ENCODE assay signal across 34 cellular contexts in the genomic region with DNA sequence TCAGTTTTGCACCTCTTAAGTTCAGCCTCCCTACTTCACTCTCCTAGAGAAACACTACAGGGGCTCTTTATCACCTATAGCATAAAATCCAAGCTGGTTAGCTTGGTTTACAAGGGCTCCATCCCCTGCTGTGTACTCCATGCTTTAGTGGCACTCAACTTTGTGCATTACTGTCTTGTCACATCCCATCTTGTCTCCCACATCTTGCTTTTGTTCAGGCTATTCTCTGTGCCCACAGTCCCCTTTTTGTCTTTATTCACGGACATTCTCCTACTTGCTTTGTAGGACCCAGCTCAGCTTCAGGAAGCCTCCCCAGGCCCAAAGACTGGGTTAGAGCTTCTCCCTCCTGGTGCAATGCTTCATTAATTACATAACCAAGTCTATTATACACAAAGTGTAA.
"Had no signal": no experiment of that assay in that cellular context is flagged by ENCODE, and none has a peak within 500 bp of the region (broad histone marks: within the 10 kb centered on the region; RNA-seq: fewer than 3 reads in every experiment).

No MANE protein-coding gene starts in this region.

- H3K27ac Mint-ChIP-seq: activated B cell treated with CpG ODN at 0.5 μM for 24 hours; activated CD8-positive, alpha-beta T cell treated with anti-CD3 and anti-CD28 coated beads for 36 hours; activated naive CD8-positive, alpha-beta T cell; activated T-helper 17 cell treated with anti-CD3 and anti-CD28 coated beads, Interleukin-2, amount 50 U/mL, for 72 hours; dendritic cell treated with granulocyte-macrophage colony-stimulating factor and Interleukin-4, amounts not matched to agents 40 ng/mL and 50 ng/mL, for 4 days; endodermal cell; T-helper 17 cell; T-helper 2 cell treated with Interferon-gamma antibody and Interleukin-4, amounts not matched to agents 5 μg/mL and 100 μg/mL, for 36 hours had no signal

- H3K9me3 Mint-ChIP-seq: activated B cell treated with CpG ODN at 0.5 μM for 24 hours; activated CD8-positive, alpha-beta T cell treated with anti-CD3 and anti-CD28 coated beads for 36 hours; activated T-cell treated with anti-CD3 and anti-CD28 coated beads, Interleukin-2, amount 50 U/mL, for 4 hours; activated T-helper 17 cell treated with anti-CD3 and anti-CD28 coated beads, Interleukin-2, amount 50 U/mL, for 72 hours; central memory CD8-positive, alpha-beta T cell; dendritic cell treated with granulocyte-macrophage colony-stimulating factor and Interleukin-4, amounts not matched to agents 40 ng/mL and 50 ng/mL, for 4 days; endodermal cell; T-helper 2 cell treated with Interferon-gamma antibody and Interleukin-4, amounts not matched to agents 5 μg/mL and 100 μg/mL, for 36 hours had no signal

- H3K36me3 ChIP-seq: brain microvascular endothelial cell, gastrocnemius medialis, heart left ventricle, WERI-Rb-1 had no signal

- DNase-seq: activated B cell treated with CpG ODN at 0.5 μM for 24 hours; activated CD4-positive, alpha-beta T cell treated with anti-CD3 and anti-CD28 coated beads for 48 hours; activated CD4-positive, alpha-beta T cell treated with anti-CD3 and anti-CD28 coated beads, Interleukin-2, amount 50 U/mL, for 1 hour; activated CD4-positive, alpha-beta T cell treated with anti-CD3 and anti-CD28 coated beads, Interleukin-2, amount 50 U/mL, for 48 hours; activated CD8-positive, alpha-beta memory T cell treated with anti-CD3 and anti-CD28 coated beads for 24 hours; activated CD8-positive, alpha-beta T cell treated with anti-CD3 and anti-CD28 coated beads for 36 hours; activated effector memory CD4-positive, alpha-beta T cell treated with Interleukin-2 at 50 U/mL for 16 hours; activated gamma-delta T cell treated with Interleukin-2 at 50 U/mL for 16 hours; activated naive CD4-positive, alpha-beta T cell treated with anti-CD3 and anti-CD28 coated beads, Interleukin-2, amount 50 U/mL, for 16 hours; activated naive CD4-positive, alpha-beta T cell treated with Interleukin-2 at 50 U/mL for 16 hours; activated T-cell treated with anti-CD3 and anti-CD28 coated beads, Interleukin-2, amount 50 U/mL, for 4 hours; amniotic stem cell; anterior cingulate cortex; brain microvascular endothelial cell; dorsolateral prefrontal cortex; effector memory CD4-positive, alpha-beta T cell; endodermal cell; foreskin keratinocyte; gastrocnemius medialis; glutamatergic neuron; heart left ventricle; T-helper 17 cell; T1000; WERI-Rb-1 had no signal

- H3K9me3 ChIP-seq: gastrocnemius medialis, heart left ventricle had no signal

- H3K4me1 Mint-ChIP-seq: activated B cell treated with CpG ODN at 0.5 μM for 24 hours had no signal

- H3K4me3 Mint-ChIP-seq: activated B cell treated with CpG ODN at 0.5 μM for 24 hours; activated CD8-positive, alpha-beta T cell treated with anti-CD3 and anti-CD28 coated beads for 36 hours; activated naive CD8-positive, alpha-beta T cell; activated T-cell treated with anti-CD3 and anti-CD28 coated beads, Interleukin-2, amount 50 U/mL, for 4 hours; activated T-helper 17 cell treated with anti-CD3 and anti-CD28 coated beads, Interleukin-2, amount 50 U/mL, for 72 hours; central memory CD8-positive, alpha-beta T cell; dendritic cell treated with granulocyte-macrophage colony-stimulating factor and Interleukin-4, amounts not matched to agents 40 ng/mL and 50 ng/mL, for 4 days; endodermal cell; T-helper 17 cell; T-helper 2 cell treated with Interferon-gamma antibody and Interleukin-4, amounts not matched to agents 5 μg/mL and 100 μg/mL, for 36 hours had no signal

- FAIRE-seq: astrocyte, bronchial epithelial cell had no signal

- H3K27ac ChIP-seq: brain microvascular endothelial cell, coronary artery, dorsolateral prefrontal cortex, foreskin keratinocyte, gastrocnemius medialis, heart left ventricle, WERI-Rb-1 had no signal

- H3K4me3 ChIP-seq: coronary artery, dorsolateral prefrontal cortex, gastrocnemius medialis, heart left ventricle had no signal

- H3K27me3 ChIP-seq: brain microvascular endothelial cell, dorsolateral prefrontal cortex, foreskin keratinocyte, gastrocnemius medialis, heart left ventricle had no signal

- ATAC-seq: activated CD4-positive, CD25-positive, alpha-beta regulatory T cell treated with anti-CD3 and anti-CD28 coated beads, Interleukin-2, amount 50 U/mL, for 24 hours; activated CD8-positive, alpha-beta T cell treated with anti-CD3 and anti-CD28 coated beads for 36 hours; activated T-cell treated with anti-CD3 and anti-CD28 coated beads, Interleukin-2, amount 50 U/mL, for 4 hours; activated T-helper 17 cell treated with anti-CD3 and anti-CD28 coated beads, Interleukin-2, amount 50 U/mL, for 72 hours; esophagus mucosa; foreskin keratinocyte; gastrocnemius medialis; heart left ventricle; T-helper 17 cell had no signal

- H3K36me3 Mint-ChIP-seq: activated naive CD8-positive, alpha-beta T cell had no signal
